ENCODE assay signal across 19 cellular contexts in genomic region chr12:47556631-47557030, GRCh38.
DNase-seq lines count a peak whose midpoint lies in the region; ATAC-seq and TF ChIP-seq lines count a peak whose summit lies in the region.
"Had no signal": no experiment of that assay in that cellular context is flagged by ENCODE, and none has a peak within 500 bp of the region (broad histone marks: within the 10 kb centered on the region; RNA-seq: fewer than 3 reads in every experiment).

No MANE protein-coding gene starts in this region.

- intact Hi-C loops in MCF 10A (cut with micrococcal nuclease), result no loop called here
- intact Hi-C loops in breast epithelium (cut with DNase I; ENCODE audit: low total_unique reads), result no loop called here

- H3K4me1 Mint-ChIP-seq in MCF 10A (ENCODE audit: insufficient read depth, unreplicated experiment), result peaks cover 14% of the 10 kb centered on the region

- no peaks in the 10 kb centered on the region for H3K27me3 ChIP-seq in breast epithelium
- H3K27me3 ChIP-seq: MG63 had no signal

- DNase-seq in MCF 10A (ENCODE audit: unreplicated experiment), result peak; percentile 15
- DNase-seq in breast epithelium (ENCODE audit: low spot score in 2 of 2), result no peak
- DNase-seq in epithelial cell of prostate (ENCODE audit: low read depth, low spot score), result no peak
- DNase-seq in midbrain (lab: John Stamatoyannopoulos, UW), result peak; percentile 42
- DNase-seq in activated T-cell treated with anti-CD3 and anti-CD28 coated beads, Interleukin-2, amount 50 U/mL, for 1 hour, result no peak
- no peak for DNase-seq in NK-92 (lab: John Stamatoyannopoulos, UW; ENCODE audit: unreplicated experiment)
- no peak for DNase-seq in T-helper 2 cell
- DNase-seq: CD4-positive, alpha-beta memory T cell; DMS79; HFFc6; KG1; MG63; NCI-H1105; NCI-H1694; NCI-H510A treated with DMSO at 0.1 percent for 48 hours; Right ventricle myocardium superior had no signal

- no peaks in the 10 kb centered on the region for H3K36me3 Mint-ChIP-seq in MCF 10A (ENCODE audit: insufficient read depth, unreplicated experiment)

- no peak for ATAC-seq in GM21825 (IDR thresholded peaks at IDR 0.05; ENCODE audit: unreplicated experiment)
- ATAC-seq: HepG2 had no signal

- no peaks in the 10 kb centered on the region for H3K4me1 ChIP-seq in breast epithelium

- peaks cover 12 to 13% of the 10 kb centered on the region in 2 donors for H3K9me3 ChIP-seq in breast epithelium

- H3K27ac ChIP-seq in breast epithelium (no peak overlapping the region), epithelial cell of prostate (peak overlapping the region; percentile 44)
- H3K27ac ChIP-seq: 22Rv1 had no signal

- peaks cover 12% of the 10 kb centered on the region for H3K9me3 Mint-ChIP-seq in MCF 10A (ENCODE audit: unreplicated experiment)

- H3K27me3 Mint-ChIP-seq in MCF 10A (ENCODE audit: insufficient read depth, unreplicated experiment), result no peaks in the 10 kb centered on the region

- H3K4me3 Mint-ChIP-seq in MCF 10A (ENCODE audit: unreplicated experiment), result no peak overlapping the region
- H3K4me3 Mint-ChIP-seq: CD4-positive, alpha-beta memory T cell; HFFc6 had no signal

- no peak for TF ChIP-seq POLR2A in breast epithelium (IDR thresholded peaks at IDR 0.05)

- H3K4me3 ChIP-seq in breast epithelium, result no peak overlapping the region
- H3K4me3 ChIP-seq: MG63 had no signal

- H3K36me3 ChIP-seq in breast epithelium, result no peaks in the 10 kb centered on the region
- H3K36me3 ChIP-seq: MG63 had no signal

- peak overlapping the region; percentile 80 for H3K27ac Mint-ChIP-seq in MCF 10A (ENCODE audit: low read depth, unreplicated experiment)
- H3K27ac Mint-ChIP-seq: CD4-positive, alpha-beta memory T cell; HFFc6 had no signal

- CTCF ChIA-PET in MCF 10A (lab: Yijun Ruan, JAX), result interaction anchor here (1.8 kb wide), 1 partner anchor 11 kb away, joined by 10 read pairs; no protein-coding TSS in a partner anchor

- POLR2A ChIA-PET in MCF 10A (lab: Yijun Ruan, JAX), result no interaction called here

- no TSS peak for BruUV-seq in MCF 10A (replicated peaks; lab: Mats Ljungman, UMichigan)

- TF ChIP-seq CTCF in MCF 10A (IDR thresholded peaks at IDR 0.05; ENCODE audit: unreplicated experiment) (no peak), breast epithelium (IDR thresholded peaks at IDR 0.05) (no peak)

Comparison
In these comparisons a context has a peak if more than half of its experiments do, and no peak if none do; other contexts are left out.
1. DNase-seq: peak in MCF 10A (single experiment) and midbrain (single experiment); none in breast epithelium (0 of 2), epithelial cell of prostate (single experiment), activated T-cell treated with anti-CD3 and anti-CD28 coated beads, Interleukin-2, amount 50 U/mL, for 1 hour (single experiment), NK-92 (single experiment) and T-helper 2 cell (0 of 5).